In the genomic region with DNA sequence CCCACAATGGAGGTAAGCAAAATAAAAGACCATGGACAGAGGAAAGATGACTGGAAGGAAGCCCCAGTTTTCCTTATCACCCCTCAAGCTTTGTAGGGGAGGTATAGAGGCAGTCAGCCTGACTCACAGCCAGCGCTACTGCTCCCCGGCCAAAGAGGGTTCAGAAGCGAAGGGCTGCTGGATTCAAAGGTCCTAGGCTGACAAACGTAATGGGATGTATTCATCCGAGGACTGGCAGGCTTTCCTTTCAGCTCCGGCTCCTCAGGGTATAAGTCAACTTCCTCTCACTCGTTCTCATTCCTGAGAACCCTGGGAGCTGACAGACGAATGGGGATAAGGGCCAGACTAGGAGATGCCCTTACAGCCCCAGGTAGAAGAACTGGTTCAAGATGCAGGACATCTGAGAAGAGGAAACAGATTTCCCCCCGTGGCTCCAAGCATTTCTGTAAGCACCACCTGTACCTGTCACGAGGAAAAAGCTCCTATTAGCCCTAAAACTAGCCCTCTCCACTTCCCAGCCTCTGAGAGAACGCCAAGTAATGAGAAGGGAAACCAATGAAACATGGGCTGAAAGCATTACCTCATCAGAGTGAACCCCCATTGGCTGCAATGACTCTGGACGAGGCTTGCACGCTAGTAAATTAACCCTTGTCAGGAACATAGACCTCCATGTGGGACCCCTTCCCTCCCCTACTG, we compare ENCODE assay signal across 1 cellular context.
A peak's percentile ranks its signal among the peaks of the same experiment; 100 is the strongest.
TF ChIP-seq lines count a peak whose summit lies in the region.

No MANE protein-coding gene starts in this region.

TF ChIP-seq in HepG2, 621 proteins besides CTCF, POLR2A, EP300 and RAD21:
- TF ChIP-seq, protein P1, sequence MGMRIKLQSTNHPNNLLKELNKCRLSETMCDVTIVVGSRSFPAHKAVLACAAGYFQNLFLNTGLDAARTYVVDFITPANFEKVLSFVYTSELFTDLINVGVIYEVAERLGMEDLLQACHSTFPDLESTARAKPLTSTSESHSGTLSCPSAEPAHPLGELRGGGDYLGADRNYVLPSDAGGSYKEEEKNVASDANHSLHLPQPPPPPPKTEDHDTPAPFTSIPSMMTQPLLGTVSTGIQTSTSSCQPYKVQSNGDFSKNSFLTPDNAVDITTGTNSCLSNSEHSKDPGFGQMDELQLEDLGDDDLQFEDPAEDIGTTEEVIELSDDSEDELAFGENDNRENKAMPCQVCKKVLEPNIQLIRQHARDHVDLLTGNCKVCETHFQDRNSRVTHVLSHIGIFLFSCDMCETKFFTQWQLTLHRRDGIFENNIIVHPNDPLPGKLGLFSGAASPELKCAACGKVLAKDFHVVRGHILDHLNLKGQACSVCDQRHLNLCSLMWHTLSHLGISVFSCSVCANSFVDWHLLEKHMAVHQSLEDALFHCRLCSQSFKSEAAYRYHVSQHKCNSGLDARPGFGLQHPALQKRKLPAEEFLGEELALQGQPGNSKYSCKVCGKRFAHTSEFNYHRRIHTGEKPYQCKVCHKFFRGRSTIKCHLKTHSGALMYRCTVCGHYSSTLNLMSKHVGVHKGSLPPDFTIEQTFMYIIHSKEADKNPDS (CRISPR knock-in tag; IDR thresholded peaks at IDR 0.05): no peak
- TF ChIP-seq ZNF660 (CRISPR knock-in tag; IDR thresholded peaks at IDR 0.05; ENCODE audit: borderline replicate concordance, low read depth) (no peak), ATF1 (CRISPR knock-in tag; IDR thresholded peaks at IDR 0.05) (0 out of 2 replicates have a peak, but pooled peaks have one; percentile 29), ZNF501 (CRISPR knock-in tag; IDR thresholded peaks at IDR 0.05) (peak; percentile 64), ZNF460 (CRISPR knock-in tag; IDR thresholded peaks at IDR 0.05; ENCODE audit: borderline replicate concordance) (no peak), POGZ (CRISPR knock-in tag; IDR thresholded peaks at IDR 0.05) (no peak), ZSCAN5A (CRISPR knock-in tag; IDR thresholded peaks at IDR 0.05; ENCODE audit: borderline replicate concordance) (no peak), ZMYM4 (CRISPR knock-in tag; IDR thresholded peaks at IDR 0.05) (peak; percentile 32; the same call in 1 of the 2 replicates), SETDB1 (CRISPR knock-in tag; IDR thresholded peaks at IDR 0.05; ENCODE audit: borderline replicate concordance) (no peak), ZNF652 (CRISPR knock-in tag; IDR thresholded peaks at IDR 0.05; ENCODE audit: borderline replicate concordance, low read depth) (peak; percentile 89), NFYB (CRISPR knock-in tag; IDR thresholded peaks at IDR 0.05) (peak; percentile 70), ATF2 (CRISPR knock-in tag; IDR thresholded peaks at IDR 0.05) (peak; percentile 93), ATF7 (IDR thresholded peaks at IDR 0.05) (peak; percentile 38), ATF7 (CRISPR knock-in tag; IDR thresholded peaks at IDR 0.05) (no peak), NFYC (CRISPR knock-in tag; IDR thresholded peaks at IDR 0.05) (peak; percentile 56), LCORL (IDR thresholded peaks at IDR 0.05) (no peak), LCORL (CRISPR knock-in tag; IDR thresholded peaks at IDR 0.05) (no peak), REL (CRISPR knock-in tag; conservative IDR thresholded peaks at IDR 0.05) (no peak)
